ENCODE assay signal across 9 cellular contexts in the genomic region with DNA sequence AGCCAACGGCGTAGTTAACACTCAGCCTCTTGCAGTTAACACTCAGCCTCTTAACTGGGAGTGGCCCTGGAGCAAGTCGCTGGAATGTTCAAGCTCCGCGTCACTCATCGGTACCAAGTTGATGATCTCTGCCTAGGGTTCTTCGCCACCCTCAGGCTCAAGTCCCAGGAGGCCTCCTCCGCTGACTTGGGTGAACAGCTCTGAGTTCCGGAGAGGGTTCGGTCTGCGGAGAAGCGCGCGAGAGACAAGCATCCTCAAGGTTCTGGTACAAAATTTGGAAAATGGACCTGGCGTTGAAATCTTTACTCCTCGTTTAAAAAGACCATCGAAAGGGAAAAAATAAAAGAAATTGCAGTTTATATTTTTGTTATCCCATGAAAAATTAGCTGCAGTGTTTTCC. TPM values are rescaled to one million over a fixed set of nuclear protein-coding genes. Genes with fewer than 3 reads are reported as not detected.
DNase-seq lines count a peak whose midpoint lies in the region; ATAC-seq and TF ChIP-seq lines count a peak whose summit lies in the region.
"Had no signal": no experiment of that assay in that cellular context is flagged by ENCODE, and none has a peak within 500 bp of the region (broad histone marks: within the 10 kb centered on the region; RNA-seq: fewer than 3 reads in every experiment).

No MANE protein-coding gene starts in this region.

- H3K14ac ChIP-seq in IMR-90 (replicated peaks; ENCODE audit: low read depth, low read length) = 0 out of 2 replicates have a peak overlapping the region, but pooled peaks have one; percentile 44

- peak overlapping the region in 1 of 2 experiments; percentile 61; a peak in 3 of 4 replicates for H4K8ac ChIP-seq in IMR-90 (ENCODE audit: low read depth in 2 of 2, low read length in 2 of 2)

- H3K56ac ChIP-seq in IMR-90 (ENCODE audit: extremely low read depth, insufficient read depth, low read length) = no peak overlapping the region

- peak overlapping the region; percentile 11 for H3K4ac ChIP-seq in IMR-90 (ENCODE audit: low read depth, low read length)

- H2BK15ac ChIP-seq in IMR-90 (ENCODE audit: low read depth, low read length) = no peak overlapping the region; the same call in 2 of the 3 replicates

- H2AFZ ChIP-seq in IMR-90 (replicated peaks; ENCODE audit: low read length, poor library complexity) = peak overlapping the region; percentile 86

- no peak for TF ChIP-seq CTCF in AG04449 (IDR thresholded peaks at IDR 0.05; ENCODE audit: insufficient read depth, low read length, missing control alignments)
- TF ChIP-seq CTCF in IMR-90 (conservative IDR thresholded peaks at IDR 0.05; ENCODE audit: low read depth, low read length) = no peak

- TF ChIP-seq RAD21 in IMR-90 (IDR thresholded peaks at IDR 0.05; ENCODE audit: low read length) = no peak

- no peak for ATAC-seq in IMR-90 (ENCODE audit: low read depth)
- no peak for ATAC-seq in HG03159 (IDR thresholded peaks at IDR 0.05; ENCODE audit: unreplicated experiment)
- ATAC-seq in HG02970 (IDR thresholded peaks at IDR 0.05; ENCODE audit: low FRiP score, unreplicated experiment) = no peak

- CTCF ChIA-PET in AG04449 (lab: Yijun Ruan, JAX) = no interaction called here
- CTCF ChIA-PET in IMR-90 (lab: Yijun Ruan, JAX) = no interaction called here

- intact Hi-C loops in IMR-90 (cut with micrococcal nuclease) = loop anchor here (5.0 kb wide), 1 partner anchor 228 kb away; the partner anchor contains the start of gene SSR1

- no peak overlapping the region for H2BK20ac ChIP-seq in IMR-90 (ENCODE audit: low read depth, low read length)

- peak overlapping the region; percentile 9; the same call in 1 of the 2 replicates for H2BK120ac ChIP-seq in IMR-90 (ENCODE audit: low read depth, low read length)

- H2BK5ac ChIP-seq in IMR-90 (ENCODE audit: low read depth, low read length, poor library complexity, severe bottlenecking) = peak overlapping the region; percentile 85

- in situ Hi-C loops in IMR-90 (cut with MboI; ENCODE audit: low sequenced_read_pairs) = no loop called here

- H3K9ac ChIP-seq in IMR-90 (ENCODE audit: low read depth, low read length) = peak overlapping the region; percentile 72

- H3K9me3 ChIP-seq in IMR-90 (ENCODE audit: control insufficient read depth, insufficient read depth, low read length) (no peaks in the 10 kb centered on the region), mesodermal cell (ENCODE audit: control insufficient read depth, low read length) (no peaks in the 10 kb centered on the region)
- no peaks in the 10 kb centered on the region for H3K9me3 ChIP-seq in effector memory CD4-positive, alpha-beta T cell (ENCODE audit: control insufficient read depth, low read length)

- H4K5ac ChIP-seq in IMR-90 (ENCODE audit: low read depth, low read length) = peak overlapping the region; percentile 59

- DNase-seq in AG04449 (ENCODE audit: low read depth, low spot score) = no peak
- DNase-seq in IMR-90 = no peak
- DNase-seq in effector memory CD4-positive, alpha-beta T cell = no peak
- DNase-seq in inferior parietal cortex (ENCODE audit: extremely low spot score) = no peak
- no peak for DNase-seq in NCI-H2081 (lab: John Stamatoyannopoulos, UW)
- DNase-seq: foreskin melanocyte had no signal

- H3K23ac ChIP-seq in IMR-90 (ENCODE audit: low read depth, low read length) = peak overlapping the region; percentile 68; the same call in 1 of the 2 replicates

- H3K4me2 ChIP-seq in IMR-90 (ENCODE audit: low read depth, low read length) = peak overlapping the region; percentile 96

- H2AK9ac ChIP-seq in IMR-90 (replicated peaks; ENCODE audit: low read depth, low read length, poor library complexity) = peak overlapping the region; percentile 83

- no peak overlapping the region; the same call in 1 of the 2 replicates for H2AK5ac ChIP-seq in IMR-90 (ENCODE audit: low read depth, low read length)

- TF ChIP-seq POLR2A in IMR-90 (IDR thresholded peaks at IDR 0.05; ENCODE audit: low read depth, low read length) = no peak

- POLR2A ChIA-PET in AG04449 (lab: Yijun Ruan, JAX) = interaction anchor here (0.9 to 2.2 kb wide), 5 partner anchors 11 to 151 kb away, joined by 3 to 10 read pairs (median 6); partner anchors contain the start of genes CAGE1 and RIOK1
- POLR2A ChIA-PET in IMR-90 (lab: Charles Lee; ENCODE audit: unreplicated experiment) = interaction anchor here (0.5 kb wide), 1 partner anchor 22 kb away, joined by 13 read pairs; no protein-coding TSS in a partner anchor

- no peak overlapping the region for H3K27ac ChIP-seq in IMR-90 (ENCODE audit: insufficient read depth, low read length)
- no peak overlapping the region for H3K27ac ChIP-seq in effector memory CD4-positive, alpha-beta T cell (ENCODE audit: insufficient read depth, low read length, poor library complexity, severe bottlenecking)
- peak overlapping the region; percentile 88 for H3K27ac ChIP-seq in mesodermal cell (ENCODE audit: low read depth, low read length, severe bottlenecking)

- H4K91ac ChIP-seq in IMR-90 (ENCODE audit: insufficient read depth, low read depth, low read length) = peak overlapping the region; percentile 18

- peaks cover 7% of the 10 kb centered on the region for H3K9me1 ChIP-seq in IMR-90 (ENCODE audit: insufficient read depth, low read length)

- H3K36me3 ChIP-seq in IMR-90 (ENCODE audit: control insufficient read depth, insufficient read depth, low read length) (no peaks in the 10 kb centered on the region), mesodermal cell (ENCODE audit: control insufficient read depth, insufficient read depth, low read length) (no peaks in the 10 kb centered on the region)
- no peaks in the 10 kb centered on the region for H3K36me3 ChIP-seq in effector memory CD4-positive, alpha-beta T cell (ENCODE audit: control insufficient read depth, insufficient read depth, low read length)

- H3K4me3 ChIP-seq in AG04449 (ENCODE audit: low read depth, low read length) = peak overlapping the region; percentile 82
- peak overlapping the region; percentile 98; the same call in 1 of the 2 replicates for H3K4me3 ChIP-seq in IMR-90 (ENCODE audit: insufficient read depth, low read depth, low read length)
- H3K4me3 ChIP-seq in effector memory CD4-positive, alpha-beta T cell (ENCODE audit: insufficient read depth, low read depth, low read length, poor library complexity, severe bottlenecking) = peak overlapping the region; percentile 57
- H3K4me3 ChIP-seq in mesodermal cell (ENCODE audit: extremely low read depth, insufficient read depth, low read length, poor library complexity, severe bottlenecking) = peak overlapping the region; percentile 75

- dilution Hi-C loops in IMR-90 (cut with HindIII; ENCODE audit: low sequenced_read_pairs, unreplicated experiment) = no loop called here

- BruUV-seq in IMR-90 (replicated peaks; lab: Mats Ljungman, UMichigan) = no TSS peak

- peaks cover 0 to 17% of the 10 kb centered on the region in 2 experiments; a peak in 2 of 4 replicates for H3K79me1 ChIP-seq in IMR-90 (ENCODE audit: low read depth in 1 of 2, low read length in 2 of 2)

- peaks cover 7% of the 10 kb centered on the region for H3K4me1 ChIP-seq in IMR-90 (ENCODE audit: control insufficient read depth, insufficient read depth, low read length)
- peaks cover 20% of the 10 kb centered on the region for H3K4me1 ChIP-seq in effector memory CD4-positive, alpha-beta T cell (ENCODE audit: control insufficient read depth, insufficient read depth, low read length, poor library complexity, severe bottlenecking)
- peaks cover 6% of the 10 kb centered on the region for H3K4me1 ChIP-seq in mesodermal cell (ENCODE audit: control insufficient read depth, insufficient read depth, low read length, poor library complexity, severe bottlenecking)

- peak overlapping the region; percentile 70; the same call in 1 of the 2 replicates for H3K18ac ChIP-seq in IMR-90 (ENCODE audit: low read depth, low read length)

- WGBS in IMR-90 (ENCODE audit: extremely low coverage in 2 of 2, insufficient read length in 1 of 2), 2 experiments = 25% methylated on average over 7 of the region's 17 CpGs; no CpG with 5 or more reads in 1 of the 2 experiments
- WGBS in mesodermal cell (ENCODE audit: insufficient coverage in 2 of 2), 2 experiments = 20 to 21% methylated on average over 12 to 14 of the region's 17 CpGs

- H4K20me1 ChIP-seq in IMR-90 (ENCODE audit: insufficient read depth, low read length) = no peaks in the 10 kb centered on the region; the same call in 1 of the 2 replicates

- peaks cover 12% of the 10 kb centered on the region; the same call in 1 of the 2 replicates for H3K27me3 ChIP-seq in IMR-90 (ENCODE audit: control insufficient read depth, insufficient read depth, low read length)
- peaks cover 42% of the 10 kb centered on the region for H3K27me3 ChIP-seq in effector memory CD4-positive, alpha-beta T cell (replicated peaks; ENCODE audit: control insufficient read depth, insufficient read depth, low read length, poor library complexity, severe bottlenecking)

TF ChIP-seq in IMR-90, 13 proteins besides CTCF, POLR2A, EP300 and RAD21 (continues in another document):
- TF ChIP-seq SMC3 (IDR thresholded peaks at IDR 0.05; ENCODE audit: low read depth, low read length) (no peak), BHLHE40 (IDR thresholded peaks at IDR 0.05; ENCODE audit: low read depth, low read length) (no peak), CHD1 (IDR thresholded peaks at IDR 0.05; ENCODE audit: low read depth, low read length) (no peak), MAZ (IDR thresholded peaks at IDR 0.05; ENCODE audit: borderline replicate concordance, low read depth, low read length) (no peak), ELK1 (IDR thresholded peaks at IDR 0.05; ENCODE audit: borderline replicate concordance, low read depth, low read length) (no peak), NFE2L2 (IDR thresholded peaks at IDR 0.05; ENCODE audit: low read depth, low read length) (no peak)

RNA-seq across cellular contexts. Expression of gene DSP, which starts 0.9 kb away (rescaled TPM):
- 20.1 and 23.6 TPM in 2 replicates for total RNA-seq in IMR-90 (2012; rRNA removed)
- 6.8 and 7.1 TPM in 2 replicates for polyA plus RNA-seq in IMR-90 (2012; rRNA removed)
- 2.5 and 2.9 TPM in 2 replicates for polyA plus RNA-seq in IMR-90 (2012; cell fraction: cytosol; rRNA removed)
- 4.1 and 10.9 TPM in 2 replicates for polyA plus RNA-seq in IMR-90 (2012; cell fraction: nucleus; rRNA removed; ENCODE audit: low replicate concordance)
- 87.0 TPM for polyA plus RNA-seq in mesodermal cell (2013, experiment 1 of 2)
- polyA plus RNA-seq in mesodermal cell (2013, experiment 2 of 2) = 102 TPM

RNA-seq across cellular contexts. Expression of gene SNRNP48, which starts 49.4 kb away (rescaled TPM):
- total RNA-seq in IMR-90 (2012; rRNA removed) = 5.2 and 9.4 TPM in 2 replicates
- 4.0 and 6.2 TPM in 2 replicates for polyA plus RNA-seq in IMR-90 (2012; rRNA removed)
- 0.92 and 1.0 TPM in 2 replicates for polyA plus RNA-seq in IMR-90 (2012; cell fraction: cytosol; rRNA removed)
- polyA plus RNA-seq in IMR-90 (2012; cell fraction: nucleus; rRNA removed; ENCODE audit: low replicate concordance) = 3.8 and 13.3 TPM in 2 replicates
- polyA plus RNA-seq in mesodermal cell (2013, experiment 1 of 2) = 22.7 TPM
- polyA plus RNA-seq in mesodermal cell (2013, experiment 2 of 2) = 25.9 TPM
